ENCODE assay signal across 20 cellular contexts in genomic region chr11:62847767-62848314, GRCh38. TPM values are rescaled to one million over a fixed set of nuclear protein-coding genes. Genes with fewer than 3 reads are reported as not detected.
DNase-seq lines count a peak whose midpoint lies in the region; ATAC-seq and TF ChIP-seq lines count a peak whose summit lies in the region.
"Had no signal": no experiment of that assay in that cellular context is flagged by ENCODE, and none has a peak within 500 bp of the region (broad histone marks: within the 10 kb centered on the region; RNA-seq: fewer than 3 reads in every experiment).

No MANE protein-coding gene starts in this region.

- H3K36me3 Mint-ChIP-seq in Caco-2 (ENCODE audit: insufficient read depth, unreplicated experiment): peaks cover 75% of the 10 kb centered on the region
- peaks cover 14% of the 10 kb centered on the region for H3K36me3 Mint-ChIP-seq in activated naive CD8-positive, alpha-beta T cell treated with anti-CD3 and anti-CD28 coated beads, Interleukin-2, amount 10 ng/mL, durations not matched to agents 7 days and 5 days
- H3K36me3 Mint-ChIP-seq in activated CD4-positive, alpha-beta T cell treated with anti-CD3 and anti-CD28 coated beads for 36 hours (ENCODE audit: low read depth): peaks cover 19% of the 10 kb centered on the region

- no peak overlapping the region for H3K4me3 ChIP-seq in Caco-2 (ENCODE audit: low read depth, low read length)

- CTCF ChIA-PET in Caco-2 (lab: Charles Lee): no interaction called here
- CTCF ChIA-PET in activated CD4-positive, alpha-beta T cell treated with anti-CD3 and anti-CD28 coated beads for 36 hours (lab: Charles Lee): interaction anchor here (0.6 to 0.8 kb wide), 2 partner anchors 9 to 118 kb away, joined by 3 read pairs; no protein-coding TSS in a partner anchor

- no peak for ATAC-seq in activated naive CD8-positive, alpha-beta T cell treated with anti-CD3 and anti-CD28 coated beads, Interleukin-2, amount 10 ng/mL, durations not matched to agents 7 days and 5 days (ENCODE audit: low read depth)
- ATAC-seq in activated CD4-positive, alpha-beta T cell treated with anti-CD3 and anti-CD28 coated beads for 36 hours: no peak
- no peak for ATAC-seq in HG03460 (IDR thresholded peaks at IDR 0.05; ENCODE audit: unreplicated experiment)

- H3K27me3 ChIP-seq in Caco-2 (replicated peaks; ENCODE audit: control insufficient read depth, insufficient read depth, low read length): no peaks in the 10 kb centered on the region

- POLR2A ChIA-PET in Caco-2 (lab: Charles Lee): interaction anchor here (0.6 kb wide), 1 partner anchor 807 kb away, joined by 4 read pairs; no protein-coding TSS in a partner anchor
- POLR2A ChIA-PET in activated naive CD8-positive, alpha-beta T cell treated with anti-CD3 and anti-CD28 coated beads, Interleukin-2, amount 10 ng/mL, durations not matched to agents 7 days and 5 days (lab: Charles Lee): interaction anchor here (1.1 to 10.5 kb wide), 3 partner anchors 33 to 121 kb away, joined by 3 to 117 read pairs (median 5); partner anchors contain the start of genes SLC3A2 and TMEM179B
- POLR2A ChIA-PET in activated CD4-positive, alpha-beta T cell treated with anti-CD3 and anti-CD28 coated beads for 36 hours (lab: Charles Lee): interaction anchor here (0.5 kb wide), 1 partner anchor 38 kb away, joined by 4 read pairs; no protein-coding TSS in a partner anchor

- H3K36me3 ChIP-seq in Caco-2 (ENCODE audit: control insufficient read depth, insufficient read depth, low read length): peaks cover 3% of the 10 kb centered on the region

- peaks cover 19% of the 10 kb centered on the region for H3K4me1 Mint-ChIP-seq in Caco-2 (ENCODE audit: low read depth, unreplicated experiment)
- peaks cover 16% of the 10 kb centered on the region for H3K4me1 Mint-ChIP-seq in activated naive CD8-positive, alpha-beta T cell treated with anti-CD3 and anti-CD28 coated beads, Interleukin-2, amount 10 ng/mL, durations not matched to agents 7 days and 5 days
- H3K4me1 Mint-ChIP-seq in activated CD4-positive, alpha-beta T cell treated with anti-CD3 and anti-CD28 coated beads for 36 hours: peaks cover 23% of the 10 kb centered on the region

- intact Hi-C loops in Caco-2 (cut with micrococcal nuclease; ENCODE audit: unreplicated experiment): no loop called here
- intact Hi-C loops in posterior vena cava (cut with DNase I): loop anchor here in 1 of 2 donors (5.0 kb wide), 1 partner anchor 1239 kb away; no protein-coding TSS in a partner anchor
- intact Hi-C loops in activated CD4-positive, alpha-beta T cell treated with anti-CD3 and anti-CD28 coated beads for 36 hours (cut with DNase I, micrococcal nuclease): no loop called here

- peak overlapping the region; percentile 20 for H3K4me3 Mint-ChIP-seq in Caco-2 (ENCODE audit: unreplicated experiment)
- H3K4me3 Mint-ChIP-seq in activated naive CD8-positive, alpha-beta T cell treated with anti-CD3 and anti-CD28 coated beads, Interleukin-2, amount 10 ng/mL, durations not matched to agents 7 days and 5 days: no peak overlapping the region
- H3K4me3 Mint-ChIP-seq in activated CD4-positive, alpha-beta T cell treated with anti-CD3 and anti-CD28 coated beads for 36 hours: no peak overlapping the region
- H3K4me3 Mint-ChIP-seq: CD14-positive monocyte had no signal

- DNase-seq in NCI-H82 (lab: John Stamatoyannopoulos, UW) (peak; percentile 26), NCI-H82 treated with DMSO at 0.1 percent for 48 hours (lab: John Stamatoyannopoulos, UW; ENCODE audit: unreplicated experiment) (no peak), Caco-2 (no peak), posterior vena cava (ENCODE audit: low spot score) (peak; percentile 18)
- DNase-seq in activated naive CD8-positive, alpha-beta T cell treated with anti-CD3 and anti-CD28 coated beads, Interleukin-2, amount 10 ng/mL, durations not matched to agents 7 days and 5 days: no peak
- DNase-seq in activated CD4-positive, alpha-beta T cell treated with anti-CD3 and anti-CD28 coated beads for 36 hours: no peak
- DNase-seq in activated CD8-positive, alpha-beta memory T cell treated with anti-CD3 and anti-CD28 coated beads, Interleukin-2, amount 50 U/mL, for 4 hours: no peak
- DNase-seq: AML-193, DMS153, GF-D8, HCEC 1CT, NCI-H1105 treated with DMSO at 0.1 percent for 48 hours, NCI-H1694, NCI-H2081 treated with DMSO at 0.1 percent for 48 hours, RPMI8226, SIG-M5 had no signal

- no peaks in the 10 kb centered on the region for H3K9me3 ChIP-seq in Caco-2

- H3K27me3 Mint-ChIP-seq in Caco-2 (ENCODE audit: insufficient read depth, unreplicated experiment): no peaks in the 10 kb centered on the region
- H3K27me3 Mint-ChIP-seq in activated naive CD8-positive, alpha-beta T cell treated with anti-CD3 and anti-CD28 coated beads, Interleukin-2, amount 10 ng/mL, durations not matched to agents 7 days and 5 days: no peaks in the 10 kb centered on the region
- H3K27me3 Mint-ChIP-seq in activated CD4-positive, alpha-beta T cell treated with anti-CD3 and anti-CD28 coated beads for 36 hours: no peaks in the 10 kb centered on the region

- H3K9me3 Mint-ChIP-seq in Caco-2 (ENCODE audit: unreplicated experiment): no peaks in the 10 kb centered on the region
- H3K9me3 Mint-ChIP-seq in activated naive CD8-positive, alpha-beta T cell treated with anti-CD3 and anti-CD28 coated beads, Interleukin-2, amount 10 ng/mL, durations not matched to agents 7 days and 5 days: no peaks in the 10 kb centered on the region
- H3K9me3 Mint-ChIP-seq in activated CD4-positive, alpha-beta T cell treated with anti-CD3 and anti-CD28 coated beads for 36 hours (ENCODE audit: low read depth): no peaks in the 10 kb centered on the region
- H3K9me3 Mint-ChIP-seq: CD14-positive monocyte had no signal

- peaks cover 15% of the 10 kb centered on the region for H3K4me1 ChIP-seq in Caco-2

- peak overlapping the region; percentile 20 for H3K27ac Mint-ChIP-seq in Caco-2 (ENCODE audit: unreplicated experiment)
- peak overlapping the region; percentile 21 for H3K27ac Mint-ChIP-seq in activated naive CD8-positive, alpha-beta T cell treated with anti-CD3 and anti-CD28 coated beads, Interleukin-2, amount 10 ng/mL, durations not matched to agents 7 days and 5 days
- no peak overlapping the region for H3K27ac Mint-ChIP-seq in activated CD4-positive, alpha-beta T cell treated with anti-CD3 and anti-CD28 coated beads for 36 hours
- H3K27ac Mint-ChIP-seq: CD14-positive monocyte had no signal

- no peak for TF ChIP-seq CTCF in Caco-2 (IDR thresholded peaks at IDR 0.05; ENCODE audit: insufficient read depth in 1 of 2, low read depth in 1 of 2, low read length in 1 of 2, severe bottlenecking in 1 of 2, unreplicated experiment in 1 of 2)

- BruUV-seq in Caco-2 (replicated peaks; lab: Mats Ljungman, UMichigan): no TSS peak

RNA-seq across cellular contexts. Expression of gene WDR74, which starts 8.5 kb away (rescaled TPM):
- total RNA-seq in Caco-2 (2022) (112 and 115 TPM in 2 replicates), posterior vena cava (10 to 100 TPM; 38.5 to 45.6 TPM)
- total RNA-seq in activated naive CD8-positive, alpha-beta T cell treated with anti-CD3 and anti-CD28 coated beads, Interleukin-2, amount 10 ng/mL, durations not matched to agents 7 days and 5 days: 10 to 100 TPM; 75.2 to 78.0 TPM
- 10 to 100 TPM; 83.1 to 93.1 TPM for total RNA-seq in activated CD4-positive, alpha-beta T cell treated with anti-CD3 and anti-CD28 coated beads for 36 hours

RNA-seq across cellular contexts. Expression of gene TEX54, which starts 15.2 kb away (rescaled TPM):
- total RNA-seq in Caco-2 (2022): 0.95 TPM in 1 of 2 replicates, not detected in the other
- total RNA-seq in activated naive CD8-positive, alpha-beta T cell treated with anti-CD3 and anti-CD28 coated beads, Interleukin-2, amount 10 ng/mL, durations not matched to agents 7 days and 5 days: not detected
- total RNA-seq in posterior vena cava: not detected
- total RNA-seq in activated CD4-positive, alpha-beta T cell treated with anti-CD3 and anti-CD28 coated beads for 36 hours: under 1 TPM in 1 of 2 experiments, not detected in 1; 0.42 TPM
- total RNA-seq: Daoy, NCI-H460 had no signal

RNA-seq across cellular contexts. Expression of gene STX5, which starts 16.0 kb away (rescaled TPM):
- total RNA-seq in Caco-2 (2022): 39.9 and 44.2 TPM in 2 replicates
- total RNA-seq in activated naive CD8-positive, alpha-beta T cell treated with anti-CD3 and anti-CD28 coated beads, Interleukin-2, amount 10 ng/mL, durations not matched to agents 7 days and 5 days: 10 to 100 TPM; 43.4 to 44.3 TPM
- 10 to 100 TPM; 32.8 to 34.0 TPM for total RNA-seq in posterior vena cava
- total RNA-seq in activated CD4-positive, alpha-beta T cell treated with anti-CD3 and anti-CD28 coated beads for 36 hours: 10 to 100 TPM; 19.3 to 21.8 TPM

RNA-seq across cellular contexts. Expression of gene SLC3A2, which starts 32.9 kb away (rescaled TPM):
- total RNA-seq in Caco-2 (2022) (763 and 879 TPM in 2 replicates), posterior vena cava (100 to 1,000 TPM in 1 of 2 donors, 10 to 100 TPM in 1; 89.4 to 114 TPM)
- total RNA-seq in activated naive CD8-positive, alpha-beta T cell treated with anti-CD3 and anti-CD28 coated beads, Interleukin-2, amount 10 ng/mL, durations not matched to agents 7 days and 5 days: 100 to 1,000 TPM; 222 to 228 TPM
- 100 to 1,000 TPM; 401 to 402 TPM for total RNA-seq in activated CD4-positive, alpha-beta T cell treated with anti-CD3 and anti-CD28 coated beads for 36 hours

RNA-seq across cellular contexts. Expression of gene NXF1, which starts 42.6 kb away (rescaled TPM):
- 77.5 and 77.6 TPM in 2 replicates for total RNA-seq in Caco-2 (2022)
- 100 to 1,000 TPM; 124 to 131 TPM for total RNA-seq in activated naive CD8-positive, alpha-beta T cell treated with anti-CD3 and anti-CD28 coated beads, Interleukin-2, amount 10 ng/mL, durations not matched to agents 7 days and 5 days
- 10 to 100 TPM; 53.0 to 58.1 TPM for total RNA-seq in posterior vena cava
- 10 to 100 TPM; 89.5 to 97.6 TPM for total RNA-seq in activated CD4-positive, alpha-beta T cell treated with anti-CD3 and anti-CD28 coated beads for 36 hours

Comparison
In these comparisons a context has a peak if more than half of its experiments do, and no peak if none do; other contexts are left out.
1. DNase-seq: peak in NCI-H82 (single experiment) and posterior vena cava (single experiment); none in NCI-H82 treated with DMSO at 0.1 percent for 48 hours (single experiment), Caco-2 (0 of 2), activated naive CD8-positive, alpha-beta T cell treated with anti-CD3 and anti-CD28 coated beads, Interleukin-2, amount 10 ng/mL, durations not matched to agents 7 days and 5 days (single experiment), activated CD4-positive, alpha-beta T cell treated with anti-CD3 and anti-CD28 coated beads for 36 hours (single experiment) and activated CD8-positive, alpha-beta memory T cell treated with anti-CD3 and anti-CD28 coated beads, Interleukin-2, amount 50 U/mL, for 4 hours (single experiment).